ENCODE assay signal across 23 cellular contexts in the genomic region with DNA sequence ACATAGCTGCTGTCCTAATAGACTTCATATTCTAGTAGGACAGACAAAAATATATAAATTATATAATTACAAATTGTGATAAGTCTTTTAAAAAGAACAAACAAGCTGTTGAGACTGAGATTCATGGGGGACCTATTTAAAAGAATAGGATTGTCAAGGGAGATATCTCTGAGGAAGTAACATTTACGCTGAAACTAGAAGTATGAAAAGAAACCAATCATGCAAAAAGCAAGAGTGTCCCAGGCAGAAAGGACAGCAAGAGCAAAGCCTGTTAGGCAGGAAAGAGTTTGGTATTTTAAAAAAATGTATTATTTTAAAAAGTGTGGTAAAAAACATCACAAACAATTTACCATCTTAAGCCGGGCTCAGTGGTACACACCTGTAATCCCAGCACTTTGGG. TPM values are rescaled to one million over a fixed set of nuclear protein-coding genes. Genes with fewer than 3 reads are reported as not detected.
DNase-seq lines count a peak whose midpoint lies in the region; ATAC-seq and TF ChIP-seq lines count a peak whose summit lies in the region.
"Had no signal": no experiment of that assay in that cellular context is flagged by ENCODE, and none has a peak within 500 bp of the region (broad histone marks: within the 10 kb centered on the region; RNA-seq: fewer than 3 reads in every experiment).

No MANE protein-coding gene starts in this region.

- DNase-seq in GM10248 (ENCODE audit: extremely low spot score) = peak; percentile 27
- no peak for DNase-seq in memory B cell (ENCODE audit: low spot score in 2 of 2)
- no peak for DNase-seq in chondrocyte (ENCODE audit: low spot score)
- DNase-seq in activated CD4-positive, CD25-positive, alpha-beta regulatory T cell treated with anti-CD3 and anti-CD28 coated beads, Interleukin-2, amount 50 U/mL, for 72 hours = no peak
- DNase-seq in AG08396 (ENCODE audit: low spot score) = no peak
- no peak for DNase-seq in islet precursor cell
- DNase-seq: 8988T; ACHN; CD4-positive, alpha-beta T cell; KG1; MG63; NCI-H1105 treated with DMSO at 0.1 percent for 48 hours; NCI-H146; NCI-H1930; NCI-H2107; NCI-H446 treated with DMSO at 0.1 percent for 48 hours; NCI-H526; NCI-H82; SHP77; T-cell had no signal

- CTCF ChIA-PET in GM10248 (lab: Yijun Ruan, JAX) = interaction anchor here (2.0 kb wide), 1 partner anchor 30 kb away, joined by 5 read pairs; the partner anchor contains the start of gene VAMP4

- TF ChIP-seq CTCF in GM10248 (IDR thresholded peaks at IDR 0.05; ENCODE audit: control extremely low read depth, extremely low read depth, low read depth, missing control alignments) (no peak), chondrocyte (IDR thresholded peaks at IDR 0.05) (no peak)

- H3K36me3 Mint-ChIP-seq in memory B cell (no peaks in the 10 kb centered on the region), chondrocyte (ENCODE audit: low read depth) (no peaks in the 10 kb centered on the region)
- H3K36me3 Mint-ChIP-seq: T-cell had no signal

- POLR2A ChIA-PET in GM10248 (lab: Yijun Ruan, JAX) = interaction anchor here (0.6 kb wide), 1 partner anchor 152 kb away, joined by 4 read pairs; no protein-coding TSS in a partner anchor

- H3K4me3 Mint-ChIP-seq in memory B cell = no peak overlapping the region
- no peak overlapping the region for H3K4me3 Mint-ChIP-seq in chondrocyte (ENCODE audit: unreplicated experiment)
- H3K4me3 Mint-ChIP-seq: CD4-positive, alpha-beta T cell; T-cell had no signal

- ATAC-seq in GM21529 (IDR thresholded peaks at IDR 0.05; ENCODE audit: unreplicated experiment) = peak; percentile 70
- ATAC-seq in HG03432 (IDR thresholded peaks at IDR 0.05; ENCODE audit: unreplicated experiment) = peak; percentile 49
- peak; percentile 46 for ATAC-seq in memory B cell (ENCODE audit: low read depth)
- ATAC-seq: Panc1, T-cell had no signal

- H3K27me3 Mint-ChIP-seq in memory B cell (no peaks in the 10 kb centered on the region), chondrocyte (ENCODE audit: low read depth) (peaks cover 13% of the 10 kb centered on the region)

- H3K9me3 Mint-ChIP-seq in memory B cell (no peaks in the 10 kb centered on the region), chondrocyte (ENCODE audit: low read depth) (no peaks in the 10 kb centered on the region)
- H3K9me3 Mint-ChIP-seq: CD4-positive, alpha-beta T cell; T-cell had no signal

- H3K27ac Mint-ChIP-seq in memory B cell (no peak overlapping the region), chondrocyte (ENCODE audit: unreplicated experiment) (no peak overlapping the region)
- H3K27ac Mint-ChIP-seq: CD4-positive, alpha-beta T cell; T-cell had no signal

- H3K4me1 Mint-ChIP-seq in memory B cell = peaks cover 3% of the 10 kb centered on the region
- H3K4me1 Mint-ChIP-seq in chondrocyte (ENCODE audit: low read depth) = no peaks in the 10 kb centered on the region
- H3K4me1 Mint-ChIP-seq: T-cell had no signal

RNA-seq across cellular contexts. Expression of gene METTL13, which starts 9.1 kb away (rescaled TPM):
- 17.2 to 21.7 TPM (median 21.4 TPM) in 3 replicates for total RNA-seq in chondrocyte

RNA-seq across cellular contexts. Expression of gene VAMP4, which starts 30.4 kb away (rescaled TPM):
- 14.8 to 17.7 TPM (median 16.7 TPM) in 3 replicates for total RNA-seq in chondrocyte
